Comparison of ENCODE assay signal across 11 cellular contexts in genomic region chr16:17343028-17343427, GRCh38.
DNase-seq lines count a peak whose midpoint lies in the region; ATAC-seq lines count a peak whose summit lies in the region.
"Had no signal": no experiment of that assay in that cellular context is flagged by ENCODE, and none has a peak within 500 bp of the region (broad histone marks: within the 10 kb centered on the region; RNA-seq: fewer than 3 reads in every experiment).

No MANE protein-coding gene starts in this region.

- intact Hi-C loops in left ventricle myocardium superior (cut with micrococcal nuclease), result no loop called here

- DNase-seq in CD1c-positive myeloid dendritic cell (ENCODE audit: extremely low spot score), result peak; percentile 34
- DNase-seq in UCSD-AML1 (lab: John Stamatoyannopoulos, UW; ENCODE audit: unreplicated experiment), result peak; percentile 72
- peak; percentile 15 for DNase-seq in germinal center (ENCODE audit: low spot score)
- no peak for DNase-seq in retina
- no peak for DNase-seq in left ventricle myocardium superior
- DNase-seq in NCI-H1417 (lab: John Stamatoyannopoulos, UW), result no peak
- DNase-seq: GOT3, NCI-H1048 had no signal

- peak; percentile 43 for ATAC-seq in HG02885 (IDR thresholded peaks at IDR 0.05; ENCODE audit: poor library complexity, unreplicated experiment)
- ATAC-seq in GM18861 (IDR thresholded peaks at IDR 0.05; ENCODE audit: unreplicated experiment), result no peak
- ATAC-seq in left ventricle myocardium superior, result no peak
- ATAC-seq: left colon had no signal

Comparison
In these comparisons a context has a peak if more than half of its experiments do, and no peak if none do; other contexts are left out.
1. DNase-seq: peak in CD1c-positive myeloid dendritic cell (single experiment), UCSD-AML1 (single experiment) and germinal center (single experiment); none in retina (single experiment), left ventricle myocardium superior (single experiment) and NCI-H1417 (0 of 3).